In genomic region chr4:53919605-53920004, GRCh38 we compare ENCODE assay signal across 18 cellular contexts.
DNase-seq lines count a peak whose midpoint lies in the region; ATAC-seq and TF ChIP-seq lines count a peak whose summit lies in the region.
"Had no signal": no experiment of that assay in that cellular context is flagged by ENCODE, and none has a peak within 500 bp of the region (broad histone marks: within the 10 kb centered on the region; RNA-seq: fewer than 3 reads in every experiment).

No MANE protein-coding gene starts in this region.

- no peaks in the 10 kb centered on the region for H3K27me3 ChIP-seq in left lung
- H3K27me3 ChIP-seq in upper lobe of left lung, result no peaks in the 10 kb centered on the region
- H3K27me3 ChIP-seq in gastroesophageal sphincter, result peaks cover 26% of the 10 kb centered on the region

- TF ChIP-seq EP300 in upper lobe of left lung (IDR thresholded peaks at IDR 0.05) (no peak), gastroesophageal sphincter (IDR thresholded peaks at IDR 0.05) (no peak)

- 54% methylated on average over 3 of the region's 3 CpGs for WGBS in upper lobe of left lung, 2 donors
- WGBS in gastroesophageal sphincter (ENCODE audit: low coverage in 1 of 2), 2 donors, result 64 to 72% methylated on average over 3 of the region's 3 CpGs

- DNase-seq in SIG-M5 treated with dmso at 0.1 percent for 504 hours (lab: John Stamatoyannopoulos, UW; ENCODE audit: unreplicated experiment) (peak; percentile 68), SIG-M5 (lab: John Stamatoyannopoulos, UW) (no peak), choroid plexus epithelial cell (ENCODE audit: low read depth) (peak; percentile 54), left lung (no peak), upper lobe of left lung (peak in 1 of 2 donors; percentile 39), SW 1271 (lab: John Stamatoyannopoulos, UW) (no peak)
- DNase-seq: 8988T; activated naive CD8-positive, alpha-beta T cell treated with anti-CD3 and anti-CD28 coated beads for 36 hours; DMS79 treated with DMSO at 0.1 percent for 48 hours; effector CD8-positive, alpha-beta T cell; kidney; NCI-H1694; NCI-H2171 treated with DMSO at 0.1 percent for 48 hours; psoas muscle; T-helper 9 cell had no signal

- no peak overlapping the region for H3K4me3 ChIP-seq in choroid plexus epithelial cell (ENCODE audit: low read depth, low read length)
- no peak overlapping the region for H3K4me3 ChIP-seq in left lung
- no peak overlapping the region for H3K4me3 ChIP-seq in upper lobe of left lung
- no peak overlapping the region for H3K4me3 ChIP-seq in gastroesophageal sphincter
- H3K4me3 ChIP-seq: psoas muscle had no signal

- TF ChIP-seq POLR2A in upper lobe of left lung (IDR thresholded peaks at IDR 0.05) (no peak), gastroesophageal sphincter (IDR thresholded peaks at IDR 0.05) (no peak)

- H3K9me3 ChIP-seq in left lung, result no peaks in the 10 kb centered on the region
- no peaks in the 10 kb centered on the region for H3K9me3 ChIP-seq in upper lobe of left lung
- no peaks in the 10 kb centered on the region for H3K9me3 ChIP-seq in gastroesophageal sphincter
- H3K9me3 ChIP-seq: psoas muscle had no signal

- peaks cover 0 to 36% of the 10 kb centered on the region in 2 donors for H3K4me1 ChIP-seq in left lung
- peaks cover 3 to 12% (median 9%) of the 10 kb centered on the region in 4 donors for H3K4me1 ChIP-seq in upper lobe of left lung
- H3K4me1 ChIP-seq in gastroesophageal sphincter, result no peaks in the 10 kb centered on the region
- H3K4me1 ChIP-seq: psoas muscle had no signal

- H3K27ac ChIP-seq in left lung (peak overlapping the region in 1 of 2 donors; percentile 70), upper lobe of left lung (peak overlapping the region in 3 of 4 donors; percentile 56 to 59 (median 56)), gastroesophageal sphincter (no peak overlapping the region)
- H3K27ac ChIP-seq: psoas muscle had no signal

- no peak for TF ChIP-seq CTCF in choroid plexus epithelial cell (conservative IDR thresholded peaks at IDR 0.05; ENCODE audit: low read depth, low read length)
- TF ChIP-seq CTCF in left lung (IDR thresholded peaks at IDR 0.05), result no peak
- TF ChIP-seq CTCF in upper lobe of left lung (IDR thresholded peaks at IDR 0.05), result no peak
- TF ChIP-seq CTCF in gastroesophageal sphincter (IDR thresholded peaks at IDR 0.05), result no peak

- H3K36me3 ChIP-seq in left lung (no peaks in the 10 kb centered on the region), upper lobe of left lung (no peaks in the 10 kb centered on the region), gastroesophageal sphincter (no peaks in the 10 kb centered on the region)

- intact Hi-C loops in left lung (cut with DNase I), result no loop called here

- peak; percentile 45 for ATAC-seq in left lung
- ATAC-seq in upper lobe of left lung (ENCODE audit: low FRiP score in 2 of 2), result peak in 1 of 2 donors; percentile 53
- ATAC-seq in HG03565 (IDR thresholded peaks at IDR 0.05; ENCODE audit: unreplicated experiment), result no peak
- no peak for ATAC-seq in gastroesophageal sphincter
- ATAC-seq: psoas muscle, SK-N-SH treated with all-trans-retinoic acid at 6 μM for 48 hours had no signal

Comparison
In these comparisons a context has a peak if more than half of its experiments do, and no peak if none do; other contexts are left out.
1. DNase-seq: peak in SIG-M5 treated with dmso at 0.1 percent for 504 hours (single experiment) and choroid plexus epithelial cell (single experiment); none in SIG-M5 (single experiment), left lung (0 of 2) and SW 1271 (0 of 2).
2. H3K27ac ChIP-seq: peak in upper lobe of left lung (3 of 4); none in gastroesophageal sphincter (0 of 4).